ENCODE assay signal across 8 cellular contexts in genomic region chr11:73375830-73376167, GRCh38. TPM values are rescaled to one million over a fixed set of nuclear protein-coding genes. Genes with fewer than 3 reads are reported as not detected.
DNase-seq lines count a peak whose midpoint lies in the region; ATAC-seq, FAIRE-seq and TF ChIP-seq lines count a peak whose summit lies in the region.

No MANE protein-coding gene starts in this region.

- peaks cover 4% of the 10 kb centered on the region; the same call in 1 of the 2 replicates for H3K79me1 ChIP-seq in H1 (ENCODE audit: low read depth, low read length)

- CTCF ChIA-PET in Caco-2 (lab: Charles Lee), result interaction anchor here (1.4 to 1.9 kb wide), 2 partner anchors 17 to 24 kb away, joined by 4 to 9 read pairs; no protein-coding TSS in a partner anchor
- CTCF ChIA-PET in PC-3 (lab: Charles Lee), result no interaction called here
- CTCF ChIA-PET in H1 (lab: Charles Lee; ENCODE audit: partially characterized antibody), result interaction anchor here (0.5 to 59.1 kb wide), 6 partner anchors 9 to 1448 kb away, joined by 3 to 1456 read pairs (median 4); no protein-coding TSS in a partner anchor

- H3K56ac ChIP-seq in H1 (replicated peaks; ENCODE audit: insufficient read length, low read depth, low read length), result no peak overlapping the region

- H3K23me2 ChIP-seq in H1 (ENCODE audit: low read depth, low read length), result peaks cover 8% of the 10 kb centered on the region

- peak overlapping the region; percentile 4; the same call in 1 of the 2 replicates for H3K4me3 ChIP-seq in Caco-2 (ENCODE audit: low read depth, low read length)
- H3K4me3 ChIP-seq in PC-3 (ENCODE audit: low read length), result no peak overlapping the region
- peak overlapping the region in 1 of 4 experiments; percentile 33; a peak in 1 of 8 replicates for H3K4me3 ChIP-seq in H1 (ENCODE audit: extremely low read depth in 1 of 4, insufficient read depth in 2 of 4, low read depth in 3 of 4, low read length in 4 of 4)
- H3K4me3 ChIP-seq in pancreas, result peak overlapping the region in 1 of 4 donors; percentile 82

- H2AFZ ChIP-seq in PC-3 (ENCODE audit: low read length), result peak overlapping the region; percentile 60
- H2AFZ ChIP-seq in H1 (ENCODE audit: low read length), result peak overlapping the region; percentile 86

- peaks cover 18% of the 10 kb centered on the region for H3K4me1 Mint-ChIP-seq in Caco-2 (ENCODE audit: low read depth, unreplicated experiment)

- TF ChIP-seq EP300 in H1 (IDR thresholded peaks at IDR 0.05; ENCODE audit: borderline replicate concordance in 1 of 2, low read depth in 2 of 2, low read length in 2 of 2), result no peak

- H2BK15ac ChIP-seq in H1 (ENCODE audit: low read length), result 0 out of 2 replicates have a peak overlapping the region, but pooled peaks have one; percentile 36

- peak overlapping the region; percentile 87; the same call in 1 of the 2 replicates for H3K18ac ChIP-seq in H1 (ENCODE audit: extremely low read depth, low read length)

- no peak for TF ChIP-seq POLR2A in H1 (IDR thresholded peaks at IDR 0.05; ENCODE audit: control extremely low read depth in 1 of 2, low read depth in 2 of 2, low read length in 2 of 2)

- no peak overlapping the region for H2BK120ac ChIP-seq in H1 (replicated peaks; ENCODE audit: low read depth, low read length)

- TF ChIP-seq RAD21 in H1 (IDR thresholded peaks at IDR 0.05 in 1 of 2, conservative IDR thresholded peaks at IDR 0.05 in 1 of 2; ENCODE audit: low read depth in 2 of 2, low read length in 2 of 2), result no peak

- H3K9me2 ChIP-seq in PC-3 (replicated peaks; ENCODE audit: low read length), result no peaks in the 10 kb centered on the region

- H3K4me2 ChIP-seq in PC-3 (ENCODE audit: low read length), result peak overlapping the region; percentile 18
- H3K4me2 ChIP-seq in H1 (ENCODE audit: insufficient read depth in 1 of 2, low read depth in 2 of 2, low read length in 2 of 2), result peak overlapping the region in 1 of 2 experiments; percentile 47; a peak in 3 of 4 replicates

- H2AK5ac ChIP-seq in H1 (ENCODE audit: low read depth, low read length), result no peak overlapping the region

- WGBS in H1 (ENCODE audit: extremely low coverage in 1 of 2, insufficient coverage in 1 of 2, insufficient read length in 1 of 2, insufficient replicate concordance in 2 of 2, low coverage in 1 of 2, low lambda C conversion rate in 2 of 2, missing lambda C conversion rate in 1 of 2), 2 experiments, result 71% methylated on average over 7 of the region's 7 CpGs; no CpG with 5 or more reads in 1 of the 2 experiments
- 55 to 56% methylated on average over 7 of the region's 7 CpGs for WGBS in pancreas, 2 donors

- H3K27me3 ChIP-seq in Caco-2 (replicated peaks; ENCODE audit: control insufficient read depth, insufficient read depth, low read length) (no peaks in the 10 kb centered on the region), PC-3 (ENCODE audit: low read length) (no peaks in the 10 kb centered on the region), H1 (replicated peaks in 1 of 4; ENCODE audit: control insufficient read depth in 3 of 4, extremely low read depth in 1 of 4, insufficient read depth in 3 of 4, low read length in 3 of 4) (peaks cover 0 to 15% (median 9%) of the 10 kb centered on the region in 4 experiments; a peak in 4 of 7 replicates), pancreas (no peaks in the 10 kb centered on the region)

- no peak overlapping the region for H4K8ac ChIP-seq in H1 (ENCODE audit: extremely low read depth, insufficient read depth, low read length)

- no peak overlapping the region for H4K91ac ChIP-seq in H1 (replicated peaks; ENCODE audit: insufficient read length, low read length)

- H3K9me3 Mint-ChIP-seq in Caco-2 (ENCODE audit: unreplicated experiment), result no peaks in the 10 kb centered on the region

- no peak overlapping the region for H3K14ac ChIP-seq in H1 (ENCODE audit: insufficient read length)

- H3K9ac ChIP-seq in PC-3 (ENCODE audit: low read length) (no peak overlapping the region), H1 (replicated peaks in 1 of 4; ENCODE audit: extremely low read depth in 1 of 4, low read depth in 3 of 4, low read length in 3 of 4) (no peak overlapping the region)

- H3K27ac ChIP-seq in PC-3 (ENCODE audit: low read length) (no peak overlapping the region), H1 (ENCODE audit: low read depth, low read length) (no peak overlapping the region), pancreas (peak overlapping the region in 3 of 4 donors; percentile 33 to 78 (median 35))

- POLR2A ChIA-PET in Caco-2 (lab: Charles Lee) (no interaction called here), PC-3 (lab: Charles Lee; ENCODE audit: unreplicated experiment) (no interaction called here), H1 (lab: Charles Lee; ENCODE audit: partially characterized antibody) (no interaction called here)

- H3K27me3 Mint-ChIP-seq in Caco-2 (ENCODE audit: insufficient read depth, unreplicated experiment), result no peaks in the 10 kb centered on the region

- H3K27ac Mint-ChIP-seq in Caco-2 (ENCODE audit: unreplicated experiment), result peak overlapping the region; percentile 8

- ATAC-seq in PC-3, result no peak
- no peak for ATAC-seq in pancreas
- no peak for ATAC-seq in HG02763 (IDR thresholded peaks at IDR 0.05; ENCODE audit: unreplicated experiment)

- no peaks in the 10 kb centered on the region for H3F3A ChIP-seq in PC-3 (ENCODE audit: low read length, unreplicated experiment)

- BruUV-seq in Caco-2 (replicated peaks; lab: Mats Ljungman, UMichigan) (no TSS peak), PC-3 (replicated peaks; lab: Mats Ljungman, UMichigan) (no TSS peak)

- no peak for TF ChIP-seq CTCF in Caco-2 (IDR thresholded peaks at IDR 0.05; ENCODE audit: insufficient read depth in 1 of 2, low read depth in 1 of 2, low read length in 1 of 2, severe bottlenecking in 1 of 2, unreplicated experiment in 1 of 2)
- no peak for TF ChIP-seq CTCF in PC-3 (conservative IDR thresholded peaks at IDR 0.05; ENCODE audit: low read depth, low read length)
- TF ChIP-seq CTCF in H1 (IDR thresholded peaks at IDR 0.05; ENCODE audit: control extremely low read depth in 1 of 3, insufficient read depth in 1 of 3, low read depth in 1 of 3, low read length in 3 of 3), result no peak
- no peak for TF ChIP-seq CTCF in pancreas (IDR thresholded peaks at IDR 0.05)

- peak; percentile 50 for FAIRE-seq in H1 (lab: Jason Lieb, UNC)
- FAIRE-seq in pancreas (lab: Jason Lieb, UNC), result no peak

- H4K5ac ChIP-seq in H1 (ENCODE audit: insufficient read length, low read depth, low read length), result no peak overlapping the region

- H3K9me3 ChIP-seq in Caco-2 (no peaks in the 10 kb centered on the region), PC-3 (ENCODE audit: low read length) (no peaks in the 10 kb centered on the region), H1 (ENCODE audit: insufficient read depth in 2 of 2, low read depth in 1 of 2, low read length in 1 of 2) (no peaks in the 10 kb centered on the region), pancreas (no peaks in the 10 kb centered on the region)

- no peak overlapping the region for H3K4ac ChIP-seq in H1 (replicated peaks; ENCODE audit: insufficient read length, low read depth, low read length)

- no peaks in the 10 kb centered on the region for H3K36me3 ChIP-seq in Caco-2 (ENCODE audit: control insufficient read depth, insufficient read depth, low read length)
- H3K36me3 ChIP-seq in PC-3 (ENCODE audit: low read depth, low read length), result peaks cover 5% of the 10 kb centered on the region; the same call in 1 of the 2 replicates
- no peaks in the 10 kb centered on the region for H3K36me3 ChIP-seq in H1 (ENCODE audit: control insufficient read depth in 2 of 4, insufficient read depth in 4 of 4, low read length in 3 of 4)
- no peaks in the 10 kb centered on the region for H3K36me3 ChIP-seq in pancreas

- H4K20me1 ChIP-seq in PC-3 (ENCODE audit: low read length) (peaks cover 36% of the 10 kb centered on the region), H1 (replicated peaks in 1 of 2; ENCODE audit: control insufficient read depth in 1 of 2, insufficient read depth in 2 of 2, low read length in 2 of 2) (peaks cover 0 to 9% of the 10 kb centered on the region in 2 experiments)

- no peak overlapping the region for H3K23ac ChIP-seq in H1 (ENCODE audit: insufficient read length)

- no peak overlapping the region for H2BK5ac ChIP-seq in H1 (ENCODE audit: low read depth, low read length)

- peaks cover 11% of the 10 kb centered on the region; the same call in 1 of the 2 replicates for H3K4me1 ChIP-seq in Caco-2
- peaks cover 28% of the 10 kb centered on the region for H3K4me1 ChIP-seq in PC-3 (ENCODE audit: insufficient read depth, low read length)
- peaks cover 3 to 13% (median 8%) of the 10 kb centered on the region in 4 experiments for H3K4me1 ChIP-seq in H1 (replicated peaks in 1 of 4; ENCODE audit: control insufficient read depth in 3 of 4, insufficient read depth in 4 of 4, low read length in 3 of 4)
- H3K4me1 ChIP-seq in pancreas, result peaks cover 0 to 4% (median 0%) of the 10 kb centered on the region in 3 donors

- no peak overlapping the region for H2BK12ac ChIP-seq in H1 (ENCODE audit: low read depth, low read length)

- intact Hi-C loops in Caco-2 (cut with micrococcal nuclease; ENCODE audit: unreplicated experiment) (loop anchor here (1.0 kb wide), 3 partner anchors 15 to 68 kb away; no protein-coding TSS in a partner anchor), PC-3 (cut with micrococcal nuclease) (loop anchor here (1.0 kb wide), 1 partner anchor 24 kb away; no protein-coding TSS in a partner anchor), pancreas (cut with DNase I) (no loop called here)

- H2BK20ac ChIP-seq in H1 (ENCODE audit: low read length), result no peak overlapping the region

- H3K79me2 ChIP-seq in PC-3 (ENCODE audit: low read length) (peaks cover 45% of the 10 kb centered on the region), H1 (ENCODE audit: control insufficient read depth in 1 of 2, insufficient read depth in 2 of 2, low read length in 2 of 2) (no peaks in the 10 kb centered on the region; a peak in 1 of 4 replicates)

- peaks cover 28% of the 10 kb centered on the region for H3K36me3 Mint-ChIP-seq in Caco-2 (ENCODE audit: insufficient read depth, unreplicated experiment)

- H3K4me3 Mint-ChIP-seq in Caco-2 (ENCODE audit: unreplicated experiment), result peak overlapping the region; percentile 83

- no peak for DNase-seq in Caco-2
- DNase-seq in PC-3, result no peak
- no peak for DNase-seq in H1 (ENCODE audit: low read depth in 1 of 2, low spot score in 2 of 2)
- DNase-seq in pancreas, result no peak
- DNase-seq in NCI-H774 (lab: John Stamatoyannopoulos, UW), result no peak
- DNase-seq in dermis blood vessel endothelial cell, result no peak
- DNase-seq in COLO829 (ENCODE audit: low spot score), result no peak

RNA-seq across cellular contexts. Expression of gene RELT, which starts 0.4 kb away (rescaled TPM):
- total RNA-seq in Caco-2 (2022) (11.7 and 12.7 TPM in 2 replicates), PC-3 (2014; rRNA removed) (24.5 and 34.0 TPM in 2 replicates), pancreas (1 to 10 TPM in 2 of 6 donors, under 1 TPM in 4; 0.23 to 4.7 (median 0.75) TPM), dermis blood vessel endothelial cell (6.7 and 7.8 TPM in 2 replicates)
- 5.3 and 5.7 TPM in 2 replicates for total RNA-seq in H1 (2021; fragmentation: NEBNext Ultra II Directional; extraction: Animal tissue kit (Norgen Biotek cat#: 25700))
- polyA plus RNA-seq in H1 (2011; rRNA removed) (3.4 and 4.4 TPM in 2 replicates), pancreas (under 1 TPM; 0.59 to 0.91 TPM)
- polyA plus RNA-seq in H1 (2011; cell fraction: cytosol; rRNA removed), result 4.2 TPM
- 12.1 TPM for polyA plus RNA-seq in H1 (2011; cell fraction: nucleus; rRNA removed)
- polyA plus RNA-seq in H1 (2012, experiment 1 of 2), result 2.3 to 5.2 TPM (median 4.2 TPM) in 4 replicates
- polyA plus RNA-seq in H1 (2012, experiment 2 of 2), result 3.3 TPM
- 4.5 TPM for polyA plus RNA-seq in H1 (2013, experiment 1 of 2)
- polyA plus RNA-seq in H1 (2013, experiment 2 of 2), result 4.2 TPM
- polyA minus RNA-seq in H1 (2011; rRNA and poly(A)+ RNA removed), result 2.4 TPM in 2 replicates
- 4.7 TPM for polyA minus RNA-seq in H1 (2011; cell fraction: cytosol; rRNA and poly(A)+ RNA removed)
- polyA minus RNA-seq in H1 (2011; cell fraction: nucleus; rRNA and poly(A)+ RNA removed), result 6.6 TPM

Comparison
In these comparisons a context has a peak if more than half of its experiments do, and no peak if none do; other contexts are left out.
1. H3K27ac ChIP-seq: peak in pancreas (3 of 4); none in PC-3 (single experiment) and H1 (single experiment).
2. intact Hi-C loops: an anchor here in Caco-2 (1.0 kb wide) and PC-3 (1.0 kb wide); none called in pancreas.